In genomic region chr5:83524345-83524744, GRCh38 we compare ENCODE assay signal across 26 cellular contexts. TPM values are rescaled to one million over a fixed set of nuclear protein-coding genes. Genes with fewer than 3 reads are reported as not detected.
A peak's percentile ranks its signal among the peaks of the same experiment; 100 is the strongest.
DNase-seq lines count a peak whose midpoint lies in the region; ATAC-seq and TF ChIP-seq lines count a peak whose summit lies in the region.
"Had no signal": no experiment of that assay in that cellular context is flagged by ENCODE, and none has a peak within 500 bp of the region (broad histone marks: within the 10 kb centered on the region; RNA-seq: fewer than 3 reads in every experiment).

No MANE protein-coding gene starts in this region.

- H2AFZ ChIP-seq in hepatocyte (no peak overlapping the region), neural cell (ENCODE audit: low read depth, low read length) (no peak overlapping the region)

- ATAC-seq in SK-N-SH treated with all-trans-retinoic acid at 6 μM for 48 hours (no peak), upper lobe of left lung (ENCODE audit: low FRiP score in 2 of 2) (no peak)
- ATAC-seq: GM12878 had no signal

- no peak overlapping the region for H3K4me3 ChIP-seq in HEK293 (ENCODE audit: low read depth, low read length)
- no peak overlapping the region for H3K4me3 ChIP-seq in hepatocyte
- H3K4me3 ChIP-seq in neural cell (ENCODE audit: low read length) = peak overlapping the region; percentile 39
- H3K4me3 ChIP-seq in upper lobe of left lung = no peak overlapping the region
- H3K4me3 ChIP-seq: BLaER1, GM12878 had no signal

- H3K36me3 ChIP-seq in HEK293 (ENCODE audit: control insufficient read depth in 2 of 2, insufficient read depth in 1 of 2, low read length in 2 of 2) (peaks cover 10 to 18% of the 10 kb centered on the region in 2 experiments; a peak in 2 of 3 replicates), hepatocyte (replicated peaks; ENCODE audit: insufficient read depth, low read depth) (no peaks in the 10 kb centered on the region), neural cell (ENCODE audit: insufficient read depth, low read length) (peaks cover 70% of the 10 kb centered on the region), upper lobe of left lung (peaks cover 0 to 7% (median 0%) of the 10 kb centered on the region in 4 donors)
- H3K36me3 ChIP-seq: BLaER1 had no signal

- H3K27ac Mint-ChIP-seq in chondrocyte (ENCODE audit: unreplicated experiment) = peak overlapping the region; percentile 80
- H3K27ac Mint-ChIP-seq: CD4-positive, alpha-beta memory T cell; CD4-positive, CD25-positive, alpha-beta regulatory T cell; CD8-positive, alpha-beta memory T cell had no signal

- TF ChIP-seq EP300 in neural cell (conservative IDR thresholded peaks at IDR 0.05; ENCODE audit: poor library complexity, severe bottlenecking) (no peak), upper lobe of left lung (IDR thresholded peaks at IDR 0.05) (no peak)

- H3K27ac ChIP-seq in HEK293 (ENCODE audit: extremely low read depth, low read depth, low read length) = no peak overlapping the region
- H3K27ac ChIP-seq in hepatocyte = peak overlapping the region; percentile 25
- no peak overlapping the region for H3K27ac ChIP-seq in neural cell (ENCODE audit: low read length)
- H3K27ac ChIP-seq in upper lobe of left lung = no peak overlapping the region
- H3K27ac ChIP-seq: BLaER1 had no signal

- H3K4me1 Mint-ChIP-seq in chondrocyte (ENCODE audit: low read depth) = peaks cover 49% of the 10 kb centered on the region
- H3K4me1 Mint-ChIP-seq: CD4-positive, alpha-beta memory T cell; CD4-positive, CD25-positive, alpha-beta regulatory T cell; CD8-positive, alpha-beta memory T cell had no signal

- no peak overlapping the region for H3K9ac ChIP-seq in neural cell (ENCODE audit: low read length)
- H3K9ac ChIP-seq: BLaER1 had no signal

- peaks cover 37% of the 10 kb centered on the region for H3K36me3 Mint-ChIP-seq in chondrocyte (ENCODE audit: low read depth)
- H3K36me3 Mint-ChIP-seq: CD4-positive, alpha-beta memory T cell; CD4-positive, CD25-positive, alpha-beta regulatory T cell; CD8-positive, alpha-beta memory T cell had no signal

- H4K20me1 ChIP-seq in hepatocyte (ENCODE audit: insufficient read depth, poor library complexity, severe bottlenecking) (no peaks in the 10 kb centered on the region), neural cell (ENCODE audit: insufficient read depth) (peaks cover 96% of the 10 kb centered on the region)
- H4K20me1 ChIP-seq: BLaER1 had no signal

- H3K9me3 Mint-ChIP-seq in chondrocyte (ENCODE audit: low read depth) = no peaks in the 10 kb centered on the region
- H3K9me3 Mint-ChIP-seq: CD4-positive, CD25-positive, alpha-beta regulatory T cell; CD8-positive, alpha-beta memory T cell had no signal

- no peak for TF ChIP-seq RAD21 in neural cell (conservative IDR thresholded peaks at IDR 0.05)

- no peak overlapping the region for H3K4me3 Mint-ChIP-seq in chondrocyte (ENCODE audit: unreplicated experiment)
- H3K4me3 Mint-ChIP-seq: CD14-positive monocyte; CD4-positive, alpha-beta memory T cell; CD4-positive, CD25-positive, alpha-beta regulatory T cell; CD8-positive, alpha-beta memory T cell had no signal

- WGBS in hepatocyte (ENCODE audit: low lambda C conversion rate, missing lambda C conversion rate) = 92% methylated on average over 2 of the region's 2 CpGs
- WGBS in upper lobe of left lung, 2 donors = 88 to 91% methylated on average over 2 of the region's 2 CpGs

- H3F3A ChIP-seq in neural cell (ENCODE audit: insufficient read depth, low read length, poor library complexity, severe bottlenecking) = peaks cover 8% of the 10 kb centered on the region

- H3K79me2 ChIP-seq in hepatocyte (peaks cover 8% of the 10 kb centered on the region), neural cell (replicated peaks; ENCODE audit: insufficient read depth, low read length) (peaks cover 97% of the 10 kb centered on the region)

- CTCF ChIA-PET in HEK293 (lab: Yijun Ruan, JAX) = interaction anchor here (0.6 to 0.7 kb wide), 3 partner anchors 13 to 468 kb away, joined by 3 to 4 read pairs (median 3); no protein-coding TSS in a partner anchor

- TF ChIP-seq CTCF in HEK293 (tag by site-specific recombination; IDR thresholded peaks at IDR 0.05) (no peak), chondrocyte (IDR thresholded peaks at IDR 0.05) (no peak), hepatocyte (IDR thresholded peaks at IDR 0.05; ENCODE audit: poor library complexity) (no peak), neural cell (IDR thresholded peaks at IDR 0.05; ENCODE audit: poor library complexity, severe bottlenecking) (no peak), upper lobe of left lung (IDR thresholded peaks at IDR 0.05) (no peak)

- H3K4me2 ChIP-seq in hepatocyte (no peak overlapping the region), neural cell (ENCODE audit: low read length) (peak overlapping the region; percentile 3)
- H3K4me2 ChIP-seq: BLaER1 had no signal

- no peak for DNase-seq in chondrocyte (ENCODE audit: low spot score)
- no peak for DNase-seq in hepatocyte (ENCODE audit: low spot score)
- no peak for DNase-seq in NOMO-1 treated with dmso at 0.1 percent for 144 hours (lab: John Stamatoyannopoulos, UW; ENCODE audit: unreplicated experiment)
- no peak for DNase-seq in upper lobe of left lung
- DNase-seq in NCI-H2029 (lab: John Stamatoyannopoulos, UW) = no peak
- DNase-seq: 8988T; ACHN; BE2C; C1 segment of cervical spinal cord; CD4-positive, alpha-beta memory T cell; CD4-positive, CD25-positive, alpha-beta regulatory T cell; CD8-positive, alpha-beta memory T cell; COR-L47; DMS 273 treated with DMSO at 0.1 percent for 48 hours; DMS153; DMS53; DMS79; DND-41; EL; GDM1 had no signal

- H3K27me3 Mint-ChIP-seq in chondrocyte (ENCODE audit: low read depth) = no peaks in the 10 kb centered on the region
- H3K27me3 Mint-ChIP-seq: CD4-positive, CD25-positive, alpha-beta regulatory T cell had no signal

- POLR2A ChIA-PET in HEK293 (lab: Yijun Ruan, JAX) = no interaction called here

- H3K9me2 ChIP-seq in hepatocyte (replicated peaks; ENCODE audit: insufficient read depth) = no peaks in the 10 kb centered on the region
- H3K9me2 ChIP-seq in neural cell (ENCODE audit: insufficient read depth, low read length) = no peaks in the 10 kb centered on the region

- H3K4me1 ChIP-seq in HEK293 (ENCODE audit: control insufficient read depth, insufficient read depth, low read length) (peaks cover 12% of the 10 kb centered on the region), hepatocyte (ENCODE audit: insufficient read depth) (peaks cover 7% of the 10 kb centered on the region), upper lobe of left lung (no peaks in the 10 kb centered on the region)
- H3K4me1 ChIP-seq: BE2C, BLaER1 had no signal

- H3K27me3 ChIP-seq in hepatocyte = no peaks in the 10 kb centered on the region
- no peaks in the 10 kb centered on the region for H3K27me3 ChIP-seq in neural cell (ENCODE audit: insufficient read depth, low read depth, low read length)
- H3K27me3 ChIP-seq in upper lobe of left lung = no peaks in the 10 kb centered on the region
- H3K27me3 ChIP-seq: BE2C, BLaER1 had no signal

- H3K9me3 ChIP-seq in HEK293 (ENCODE audit: control insufficient read depth, insufficient read depth, low read depth, low read length) (no peaks in the 10 kb centered on the region), hepatocyte (ENCODE audit: low read depth) (no peaks in the 10 kb centered on the region), neural cell (ENCODE audit: low read length) (no peaks in the 10 kb centered on the region), upper lobe of left lung (no peaks in the 10 kb centered on the region)
- H3K9me3 ChIP-seq: BE2C, BLaER1 had no signal

- TF ChIP-seq POLR2A in upper lobe of left lung (IDR thresholded peaks at IDR 0.05) = no peak

TF ChIP-seq in HEK293, 187 proteins besides CTCF, POLR2A, EP300 and RAD21 (continues in another document):
- peak; percentile 98 for TF ChIP-seq ZEB2 (tag by site-specific recombination; IDR thresholded peaks at IDR 0.05)

TF ChIP-seq in SK-N-SH treated with all-trans-retinoic acid at 6 μM for 48 hours, 23 proteins besides CTCF, POLR2A, EP300 and RAD21:
- TF ChIP-seq OSR1 (CRISPR knock-in tag; IDR thresholded peaks at IDR 0.05) (no peak), CREB5 (CRISPR knock-in tag; IDR thresholded peaks at IDR 0.05; ENCODE audit: low read depth) (no peak), ZC3H10 (CRISPR knock-in tag; IDR thresholded peaks at IDR 0.05) (no peak), ZNF8 (CRISPR knock-in tag; IDR thresholded peaks at IDR 0.05) (no peak), ZNF565 (CRISPR knock-in tag; conservative IDR thresholded peaks at IDR 0.05; ENCODE audit: low read depth) (no peak), SNAI2 (CRISPR knock-in tag; IDR thresholded peaks at IDR 0.05) (no peak), ZFP30 (CRISPR knock-in tag; IDR thresholded peaks at IDR 0.05) (no peak), TOX (CRISPR knock-in tag; IDR thresholded peaks at IDR 0.05; ENCODE audit: borderline replicate concordance) (no peak), CSDC2 (CRISPR knock-in tag; IDR thresholded peaks at IDR 0.05) (no peak)
- TF ChIP-seq, protein P1, sequence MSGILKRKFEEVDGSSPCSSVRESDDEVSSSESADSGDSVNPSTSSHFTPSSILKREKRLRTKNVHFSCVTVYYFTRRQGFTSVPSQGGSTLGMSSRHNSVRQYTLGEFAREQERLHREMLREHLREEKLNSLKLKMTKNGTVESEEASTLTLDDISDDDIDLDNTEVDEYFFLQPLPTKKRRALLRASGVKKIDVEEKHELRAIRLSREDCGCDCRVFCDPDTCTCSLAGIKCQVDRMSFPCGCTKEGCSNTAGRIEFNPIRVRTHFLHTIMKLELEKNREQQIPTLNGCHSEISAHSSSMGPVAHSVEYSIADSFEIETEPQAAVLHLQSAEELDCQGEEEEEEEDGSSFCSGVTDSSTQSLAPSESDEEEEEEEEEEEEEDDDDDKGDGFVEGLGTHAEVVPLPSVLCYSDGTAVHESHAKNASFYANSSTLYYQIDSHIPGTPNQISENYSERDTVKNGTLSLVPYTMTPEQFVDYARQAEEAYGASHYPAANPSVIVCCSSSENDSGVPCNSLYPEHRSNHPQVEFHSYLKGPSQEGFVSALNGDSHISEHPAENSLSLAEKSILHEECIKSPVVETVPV (CRISPR knock-in tag; IDR thresholded peaks at IDR 0.05) = no peak

RNA-seq across cellular contexts. Expression of gene VCAN, which starts 52.8 kb away (rescaled TPM):
- total RNA-seq in chondrocyte (250 to 737 TPM (median 710 TPM) in 3 replicates), hepatocyte (367 and 398 TPM in 2 replicates), upper lobe of left lung (100 to 1,000 TPM in 4 of 6 donors, 10 to 100 TPM in 2; 73.3 to 254 (median 121) TPM)
- polyA plus RNA-seq in hepatocyte (98.0 and 104 TPM in 2 replicates), neural cell (1,185 and 1,274 TPM in 2 replicates)
- polyA minus RNA-seq in neural cell = 3,969 and 5,103 TPM in 2 replicates
- total RNA-seq: CD4-positive, CD25-positive, alpha-beta regulatory T cell had no signal
- polyA plus RNA-seq: CD8-positive, alpha-beta memory T cell had no signal
